Comparison of ENCODE assay signal across 8 cellular contexts in the genomic region with DNA sequence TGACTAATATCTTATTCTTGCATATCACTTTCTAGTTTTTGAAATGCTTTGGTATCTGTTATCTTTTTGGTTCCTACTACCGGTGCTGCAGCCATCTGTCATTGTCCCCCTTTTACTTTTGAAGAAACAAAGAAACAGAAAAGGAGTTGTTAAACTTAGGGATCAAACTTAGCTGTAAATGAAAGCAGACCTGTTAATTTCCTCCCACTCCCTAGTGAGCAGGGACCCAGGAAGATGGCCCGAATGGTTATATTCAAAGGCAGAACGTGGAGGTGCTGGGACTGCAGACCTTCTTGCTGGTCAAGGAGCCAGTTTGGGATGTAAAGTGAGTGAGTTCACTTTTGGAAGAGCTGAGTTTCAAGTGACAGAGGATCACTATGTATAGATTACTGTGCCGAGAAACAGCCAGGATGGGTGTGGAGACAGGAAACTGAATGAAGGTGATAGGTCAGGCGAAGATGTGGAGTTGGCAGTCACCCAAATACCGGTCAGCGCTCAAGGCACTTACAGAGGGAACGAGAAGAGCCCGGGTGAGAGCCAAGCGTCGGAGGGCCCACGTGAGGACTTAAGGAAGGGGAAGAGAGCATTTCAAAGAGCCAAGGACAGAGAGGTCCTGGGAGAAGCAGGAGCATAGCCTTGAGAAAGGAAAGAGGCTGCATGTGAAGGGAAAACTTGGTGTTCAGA. TPM values are rescaled to one million over a fixed set of nuclear protein-coding genes. Genes with fewer than 3 reads are reported as not detected.
DNase-seq lines count a peak whose midpoint lies in the region; ATAC-seq and TF ChIP-seq lines count a peak whose summit lies in the region.

No MANE protein-coding gene starts in this region.

- CTCF ChIA-PET in RWPE1 (lab: Yijun Ruan, JAX) = no interaction called here

- no peaks in the 10 kb centered on the region for H3K36me3 ChIP-seq in lower lobe of right lung

- ATAC-seq in GM21786 (IDR thresholded peaks at IDR 0.05; ENCODE audit: unreplicated experiment) = peak; percentile 51
- peak; percentile 9 to 48 for ATAC-seq in lower lobe of right lung
- ATAC-seq in GM21576 (IDR thresholded peaks at IDR 0.05; ENCODE audit: unreplicated experiment) = no peak
- no peak for ATAC-seq in HG03520 (IDR thresholded peaks at IDR 0.05; ENCODE audit: unreplicated experiment)

- POLR2A ChIA-PET in RWPE1 (lab: Yijun Ruan, JAX; ENCODE audit: low non-redundant PET) = no interaction called here

- H3K4me3 ChIP-seq in GM12865 (ENCODE audit: low read depth, low read length) (no peak overlapping the region), lower lobe of right lung (no peak overlapping the region)

- intact Hi-C loops in lower lobe of right lung (cut with DNase I) = no loop called here

- no peaks in the 10 kb centered on the region for H3K27me3 ChIP-seq in lower lobe of right lung (ENCODE audit: low read depth)

- H3K9me3 ChIP-seq in lower lobe of right lung = no peaks in the 10 kb centered on the region

- no peaks in the 10 kb centered on the region for H3K4me1 ChIP-seq in lower lobe of right lung

- H3K27ac ChIP-seq in RWPE1 (peak overlapping the region; percentile 47), lower lobe of right lung (no peak overlapping the region)

- DNase-seq in GM12865 (ENCODE audit: low read depth) (peak; percentile 79), RWPE1 (ENCODE audit: low spot score) (peak; percentile 13), lower lobe of right lung (peak; percentile 53), NCI-H1436 (lab: John Stamatoyannopoulos, UW) (no peak), NCI-H2196 (lab: John Stamatoyannopoulos, UW; ENCODE audit: unreplicated experiment) (no peak)

- no peak for TF ChIP-seq CTCF in GM12865 (IDR thresholded peaks at IDR 0.05; ENCODE audit: insufficient read depth, low read depth, low read length, missing control alignments)
- no peak for TF ChIP-seq CTCF in RWPE1 (conservative IDR thresholded peaks at IDR 0.05; ENCODE audit: low read depth)
- no peak for TF ChIP-seq CTCF in lower lobe of right lung (IDR thresholded peaks at IDR 0.05)

RNA-seq across cellular contexts. Expression of a gene that starts 20.1 kb away (rescaled TPM):
- 5.8 TPM for total RNA-seq in lower lobe of right lung

Comparison
In these comparisons a context has a peak if more than half of its experiments do, and no peak if none do; other contexts are left out.
1. DNase-seq: peak in GM12865 (single experiment), RWPE1 (single experiment) and lower lobe of right lung (single experiment); none in NCI-H1436 (single experiment) and NCI-H2196 (single experiment).
2. ATAC-seq: peak in GM21786 (single experiment) and lower lobe of right lung (2 of 2); none in GM21576 (single experiment) and HG03520 (single experiment).